In the genomic region with DNA sequence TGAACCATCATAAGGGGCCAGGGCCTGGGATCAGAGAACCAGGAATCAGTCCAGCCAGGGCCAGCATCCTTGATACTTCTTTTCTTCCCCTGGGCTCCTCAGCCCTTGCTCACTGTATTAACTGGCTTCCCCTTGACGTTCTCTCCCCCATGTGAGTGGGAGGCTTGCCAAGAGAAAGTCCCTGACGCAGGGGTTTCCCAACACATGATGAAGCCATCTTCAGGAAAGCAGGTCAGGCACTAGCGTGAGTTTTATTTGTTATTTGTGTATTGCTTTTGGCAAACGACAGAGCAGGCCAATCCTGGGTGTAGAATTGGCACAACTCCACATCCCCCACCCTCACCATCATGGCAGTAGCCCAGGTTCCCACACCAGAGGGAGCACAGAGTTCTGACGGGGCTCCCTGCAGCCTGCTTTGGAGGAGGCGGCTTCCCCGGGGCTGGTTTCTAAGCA, we compare ENCODE assay signal across 17 cellular contexts.
DNase-seq lines count a peak whose midpoint lies in the region; ATAC-seq, FAIRE-seq and TF ChIP-seq lines count a peak whose summit lies in the region.
"Had no signal": no experiment of that assay in that cellular context is flagged by ENCODE, and none has a peak within 500 bp of the region (broad histone marks: within the 10 kb centered on the region; RNA-seq: fewer than 3 reads in every experiment).

No MANE protein-coding gene starts in this region.

- H3K36me3 Mint-ChIP-seq in astrocyte (ENCODE audit: low read depth, unreplicated experiment), result no peaks in the 10 kb centered on the region
- H3K36me3 Mint-ChIP-seq: activated naive CD4-positive, alpha-beta T cell treated with anti-CD3 and anti-CD28 coated beads, Interleukin-2, amount 10 ng/mL, durations not matched to agents 7 days and 5 days had no signal

- H2AFZ ChIP-seq in astrocyte (ENCODE audit: low read depth, low read length), result peak overlapping the region; percentile 37
- H2AFZ ChIP-seq: parathyroid adenoma had no signal

- H3K27ac Mint-ChIP-seq in astrocyte (ENCODE audit: unreplicated experiment), result no peak overlapping the region
- H3K27ac Mint-ChIP-seq: activated naive CD4-positive, alpha-beta T cell treated with anti-CD3 and anti-CD28 coated beads, Interleukin-2, amount 10 ng/mL, durations not matched to agents 7 days and 5 days had no signal

- H3K4me1 ChIP-seq in astrocyte (ENCODE audit: insufficient read depth, low read length) (no peaks in the 10 kb centered on the region), left ventricle myocardium inferior (no peaks in the 10 kb centered on the region), testis (peaks cover 3% of the 10 kb centered on the region)
- H3K4me1 ChIP-seq: parathyroid adenoma, tibial nerve had no signal

- 32 to 44% methylated on average over 4 to 7 of the region's 7 CpGs for WGBS in testis, 2 donors

- H4K20me1 ChIP-seq in astrocyte (ENCODE audit: insufficient read depth, low read length), result no peaks in the 10 kb centered on the region

- no peak for TF ChIP-seq POLR2A in testis (IDR thresholded peaks at IDR 0.05)

- no peaks in the 10 kb centered on the region for H3K36me3 ChIP-seq in astrocyte (ENCODE audit: insufficient read depth, low read length)
- no peaks in the 10 kb centered on the region for H3K36me3 ChIP-seq in left ventricle myocardium inferior
- no peaks in the 10 kb centered on the region for H3K36me3 ChIP-seq in testis (ENCODE audit: low read depth, missing control alignments)
- H3K36me3 ChIP-seq: tibial nerve had no signal

- DNase-seq in DMS 273 (lab: John Stamatoyannopoulos, UW; ENCODE audit: unreplicated experiment) (peak; percentile 7), DMS 273 treated with DMSO at 0.1 percent for 48 hours (lab: John Stamatoyannopoulos, UW) (no peak), astrocyte (ENCODE audit: low read depth) (peak; percentile 61), left ventricle myocardium inferior (peak; percentile 35), testis (peak; percentile 65)
- no peak for DNase-seq in stimulated activated CD4-positive, alpha-beta T cell treated with anti-CD3 and anti-CD28 coated beads, Interleukin-4, amount 100 ng/mL, for 4 hours
- no peak for DNase-seq in effector CD8-positive, alpha-beta T cell (lab: John Stamatoyannopoulos, UW)
- DNase-seq: activated CD4-positive, CD25-positive, alpha-beta regulatory T cell treated with anti-CD3 and anti-CD28 coated beads, Interleukin-2, amount 50 U/mL, for 72 hours; activated naive CD4-positive, alpha-beta T cell treated with anti-CD3 and anti-CD28 coated beads, Interleukin-2, amount 10 ng/mL, durations not matched to agents 7 days and 5 days; kidney glomerular epithelial cell; NCI-H446 treated with DMSO at 0.1 percent for 48 hours had no signal

- ATAC-seq in GM21515 (IDR thresholded peaks at IDR 0.05; ENCODE audit: unreplicated experiment), result no peak
- ATAC-seq: HCT116 had no signal

- H3K4me1 Mint-ChIP-seq in astrocyte (ENCODE audit: low read depth, unreplicated experiment), result peaks cover 3% of the 10 kb centered on the region
- H3K4me1 Mint-ChIP-seq: activated naive CD4-positive, alpha-beta T cell treated with anti-CD3 and anti-CD28 coated beads, Interleukin-2, amount 10 ng/mL, durations not matched to agents 7 days and 5 days had no signal

- TF ChIP-seq CTCF in astrocyte (IDR thresholded peaks at IDR 0.05; ENCODE audit: insufficient read depth, low read depth, low read length) (no peak), left ventricle myocardium inferior (IDR thresholded peaks at IDR 0.05; ENCODE audit: borderline replicate concordance) (no peak), testis (IDR thresholded peaks at IDR 0.05) (no peak)

- H3K27me3 ChIP-seq in astrocyte (ENCODE audit: insufficient read depth, low read length) (peaks cover 2% of the 10 kb centered on the region), left ventricle myocardium inferior (ENCODE audit: low read depth) (no peaks in the 10 kb centered on the region), testis (no peaks in the 10 kb centered on the region)
- H3K27me3 ChIP-seq: tibial nerve had no signal

- no peak overlapping the region for H3K9ac ChIP-seq in astrocyte (ENCODE audit: low read length)
- H3K9ac ChIP-seq: parathyroid adenoma had no signal

- FAIRE-seq in astrocyte (lab: Jason Lieb, UNC), result no peak
- FAIRE-seq: endometrium had no signal

- intact Hi-C loops in left ventricle myocardium inferior (cut with micrococcal nuclease), result no loop called here
- intact Hi-C loops in testis (cut with DNase I; ENCODE audit: low total_unique reads), result no loop called here

- no peaks in the 10 kb centered on the region for H3K9me3 ChIP-seq in astrocyte (ENCODE audit: insufficient read depth, low read depth, low read length)
- H3K9me3 ChIP-seq in left ventricle myocardium inferior (replicated peaks), result no peaks in the 10 kb centered on the region
- H3K9me3 ChIP-seq in testis, result no peaks in the 10 kb centered on the region
- H3K9me3 ChIP-seq: tibial nerve had no signal

- H3K27ac ChIP-seq in astrocyte (ENCODE audit: low read depth, low read length), result no peak overlapping the region
- H3K27ac ChIP-seq in left ventricle myocardium inferior (replicated peaks), result no peak overlapping the region
- no peak overlapping the region for H3K27ac ChIP-seq in testis
- H3K27ac ChIP-seq: 22Rv1, parathyroid adenoma, tibial nerve had no signal

- H3K4me3 ChIP-seq in astrocyte (ENCODE audit: insufficient read depth, low read depth, low read length), result no peak overlapping the region
- H3K4me3 ChIP-seq in left ventricle myocardium inferior, result no peak overlapping the region
- H3K4me3 ChIP-seq in testis, result no peak overlapping the region
- H3K4me3 ChIP-seq: tibial nerve had no signal

- no peaks in the 10 kb centered on the region for H3K9me3 Mint-ChIP-seq in astrocyte (ENCODE audit: unreplicated experiment)
- H3K9me3 Mint-ChIP-seq: activated naive CD4-positive, alpha-beta T cell treated with anti-CD3 and anti-CD28 coated beads, Interleukin-2, amount 10 ng/mL, durations not matched to agents 7 days and 5 days had no signal

- no peak overlapping the region for H3K4me3 Mint-ChIP-seq in astrocyte (ENCODE audit: unreplicated experiment)
- H3K4me3 Mint-ChIP-seq: activated naive CD4-positive, alpha-beta T cell treated with anti-CD3 and anti-CD28 coated beads, Interleukin-2, amount 10 ng/mL, durations not matched to agents 7 days and 5 days had no signal

- peaks cover 14% of the 10 kb centered on the region for H3K27me3 Mint-ChIP-seq in astrocyte (ENCODE audit: low read depth, unreplicated experiment)

- peak overlapping the region; percentile 25 for H3K4me2 ChIP-seq in astrocyte (ENCODE audit: low read length)

- H3K79me2 ChIP-seq in astrocyte (ENCODE audit: insufficient read depth, low read length), result no peaks in the 10 kb centered on the region
- H3K79me2 ChIP-seq: parathyroid adenoma had no signal

Comparison
In these comparisons a context has a peak if more than half of its experiments do, and no peak if none do; other contexts are left out.
1. DNase-seq: peak in DMS 273 (single experiment), astrocyte (single experiment), left ventricle myocardium inferior (single experiment) and testis (single experiment); none in DMS 273 treated with DMSO at 0.1 percent for 48 hours (single experiment), stimulated activated CD4-positive, alpha-beta T cell treated with anti-CD3 and anti-CD28 coated beads, Interleukin-4, amount 100 ng/mL, for 4 hours (0 of 2) and effector CD8-positive, alpha-beta T cell (single experiment).